ENCODE assay signal across 16 cellular contexts in genomic region chr20:39778847-39779641, GRCh38.
DNase-seq lines count a peak whose midpoint lies in the region; ATAC-seq, FAIRE-seq and TF ChIP-seq lines count a peak whose summit lies in the region.
"Had no signal": no experiment of that assay in that cellular context is flagged by ENCODE, and none has a peak within 500 bp of the region (broad histone marks: within the 10 kb centered on the region; RNA-seq: fewer than 3 reads in every experiment).

No MANE protein-coding gene starts in this region.

- TF ChIP-seq CTCF in AG09319 (IDR thresholded peaks at IDR 0.05; ENCODE audit: low read depth, low read length) (peak; percentile 28), bronchial epithelial cell (IDR thresholded peaks at IDR 0.05; ENCODE audit: insufficient read depth, low read length, severe bottlenecking) (peak; percentile 42)

- H3K27ac ChIP-seq in mesodermal cell (ENCODE audit: low read depth, low read length, severe bottlenecking), result peak overlapping the region; percentile 17

- H3K4me1 ChIP-seq in mesodermal cell (ENCODE audit: control insufficient read depth, insufficient read depth, low read length, poor library complexity, severe bottlenecking), result no peaks in the 10 kb centered on the region

- H3K36me3 ChIP-seq in bronchial epithelial cell (ENCODE audit: control insufficient read depth, insufficient read depth, low read length) (no peaks in the 10 kb centered on the region), mesodermal cell (ENCODE audit: control insufficient read depth, insufficient read depth, low read length) (no peaks in the 10 kb centered on the region)

- DNase-seq in AG09319 (ENCODE audit: extremely low read depth, low read depth) (no peak), bronchial epithelial cell (ENCODE audit: low read depth) (peak; percentile 33), NCI-H526 (lab: John Stamatoyannopoulos, UW) (no peak)
- no peak for DNase-seq in activated CD4-positive, alpha-beta T cell treated with anti-CD3 and anti-CD28 coated beads, Interleukin-2, amount 50 U/mL, for 4 hours
- DNase-seq: activated T-cell treated with anti-CD3 and anti-CD28 coated beads, Interleukin-2, amount 50 U/mL, for 24 hours; cerebellar nuclear complex; NCI-H187 treated with DMSO at 0.1 percent for 48 hours; NCI-H510A treated with DMSO at 0.1 percent for 48 hours; SK-N-SH; stimulated activated naive CD4-positive, alpha-beta T cell treated with Interleukin-2 at 50 U/mL for 16 hours had no signal

- H3K27me3 ChIP-seq in bronchial epithelial cell (ENCODE audit: control insufficient read depth, insufficient read depth, low read length), result no peaks in the 10 kb centered on the region

- no peak for FAIRE-seq in bronchial epithelial cell (lab: Jason Lieb, UNC)
- FAIRE-seq: HTR-8/SVneo had no signal

- peak; percentile 35 for ATAC-seq in HG03354 (IDR thresholded peaks at IDR 0.05; ENCODE audit: poor library complexity, severe bottlenecking, unreplicated experiment)
- no peak for ATAC-seq in HG03139 (IDR thresholded peaks at IDR 0.05; ENCODE audit: unreplicated experiment)
- ATAC-seq in HG03442 (IDR thresholded peaks at IDR 0.05; ENCODE audit: unreplicated experiment), result no peak

- H3K9me3 ChIP-seq in mesodermal cell (ENCODE audit: control insufficient read depth, low read length), result peaks cover 11% of the 10 kb centered on the region
- H3K9me3 ChIP-seq: SK-N-SH had no signal

- WGBS in mesodermal cell (ENCODE audit: insufficient coverage in 2 of 2), 2 experiments, result 70 to 78% methylated on average over 2 to 3 of the region's 5 CpGs

- no peak overlapping the region for H3K4me3 ChIP-seq in bronchial epithelial cell (ENCODE audit: low read depth, low read length)
- H3K4me3 ChIP-seq in mesodermal cell (ENCODE audit: extremely low read depth, insufficient read depth, low read length, poor library complexity, severe bottlenecking), result no peak overlapping the region
- H3K4me3 ChIP-seq: smooth muscle cell had no signal
